ENCODE assay signal across 22 cellular contexts in the genomic region with DNA sequence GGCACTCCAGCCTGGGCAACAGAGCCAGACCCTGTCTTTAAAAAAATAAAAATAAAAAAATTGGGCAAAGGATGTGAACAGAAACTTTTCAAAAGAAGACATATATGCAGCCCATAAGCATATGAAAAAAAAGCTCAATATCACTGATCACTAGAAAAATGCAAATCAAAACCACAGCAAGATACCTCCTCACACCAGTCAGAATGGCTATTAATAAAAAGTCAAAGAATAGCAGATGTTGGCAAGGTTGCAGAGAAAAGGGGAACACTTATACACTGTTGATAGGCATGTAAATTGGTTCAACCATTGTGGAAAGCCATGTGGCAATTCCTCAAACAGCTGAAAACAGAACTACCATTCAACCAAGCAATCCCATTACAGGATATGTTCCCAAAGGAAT.
"Had no signal": no experiment of that assay in that cellular context is flagged by ENCODE, and none has a peak within 500 bp of the region (broad histone marks: within the 10 kb centered on the region; RNA-seq: fewer than 3 reads in every experiment).

No MANE protein-coding gene starts in this region.

- H3K9me2 ChIP-seq: SK-N-SH had no signal

- H3K9me3 ChIP-seq: SK-N-SH had no signal

- H3K4me3 ChIP-seq: K562 had no signal

- H3K4me2 ChIP-seq: KMS-11, SK-N-SH had no signal

- ATAC-seq: K562, Panc1, T-cell had no signal

- FAIRE-seq: HTR-8/SVneo, K562 had no signal

- DNase-seq: NCI-H1092 treated with DMSO at 0.1 percent for 48 hours, NCI-H1436, NCI-H187, NCI-H2029, NCI-H2081 treated with DMSO at 0.1 percent for 48 hours, NCI-H2171, NCI-H226, NCI-H446, NCI-H510A, NCI-H524 treated with DMSO at 0.1 percent for 48 hours, NCI-H69, NCI-H774, SHP77, SK-N-SH, SW 1271, T-cell had no signal

- H3K27ac ChIP-seq: HL-60, KMS-11, RWPE1 had no signal
